Comparison of ENCODE assay signal across 9 cellular contexts in the genomic region with DNA sequence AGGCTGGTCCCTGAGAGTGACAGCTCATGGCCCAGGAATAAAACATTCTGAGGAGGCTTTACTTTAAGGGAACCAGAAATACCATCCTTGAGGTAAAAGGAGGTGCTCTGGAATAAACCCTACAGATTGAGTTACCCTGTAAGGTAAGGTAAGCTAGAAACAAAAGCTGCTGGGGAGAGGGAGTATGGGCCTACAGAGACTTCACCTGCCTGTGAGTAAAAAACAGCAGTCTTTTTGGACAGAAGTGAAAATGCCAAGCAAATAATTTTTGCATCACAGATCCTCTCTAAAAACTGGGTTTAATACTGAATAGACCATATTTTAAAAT. TPM values are rescaled to one million over a fixed set of nuclear protein-coding genes. Genes with fewer than 3 reads are reported as not detected.
DNase-seq lines count a peak whose midpoint lies in the region; ATAC-seq and TF ChIP-seq lines count a peak whose summit lies in the region.
"Had no signal": no experiment of that assay in that cellular context is flagged by ENCODE, and none has a peak within 500 bp of the region (broad histone marks: within the 10 kb centered on the region; RNA-seq: fewer than 3 reads in every experiment).

No MANE protein-coding gene starts in this region.

- in situ Hi-C loops in Panc1 (cut with HindIII; ENCODE audit: low pct_unique_long_range_greater_than_20kb, low sequenced_read_pairs), result no loop called here

- peak overlapping the region; percentile 79 for H3K4me2 ChIP-seq in DND-41 (ENCODE audit: insufficient read depth, low read length)

- peaks cover 71% of the 10 kb centered on the region for H3K79me2 ChIP-seq in DND-41 (ENCODE audit: insufficient read depth, low read length)

- TF ChIP-seq CTCF in DND-41 (IDR thresholded peaks at IDR 0.05; ENCODE audit: borderline replicate concordance, extremely low read depth, low read length, poor library complexity, severe bottlenecking) (no peak), Panc1 (IDR thresholded peaks at IDR 0.05) (no peak), epithelial cell of proximal tubule (conservative IDR thresholded peaks at IDR 0.05; ENCODE audit: low read depth, low read length) (peak; percentile 2), sigmoid colon (IDR thresholded peaks at IDR 0.05) (no peak)

- DNase-seq in DND-41 (no peak), Panc1 (ENCODE audit: low read depth, low spot score) (no peak), epithelial cell of proximal tubule (ENCODE audit: low read depth) (no peak), sigmoid colon (no peak), HUDEP-2 (lab: John Stamatoyannopoulos, UW; ENCODE audit: unreplicated experiment in 76 of 76) (no peak)

- CTCF ChIA-PET in Panc1 (lab: Charles Lee), result interaction anchor here (0.6 kb wide), 1 partner anchor 1581 kb away, joined by 3 read pairs; no protein-coding TSS in a partner anchor

- peak overlapping the region; percentile 75 for H3K27ac ChIP-seq in DND-41 (ENCODE audit: low read length)
- peak overlapping the region; percentile 81 for H3K27ac ChIP-seq in Panc1 (ENCODE audit: low read length)
- H3K27ac ChIP-seq in sigmoid colon, result peak overlapping the region; percentile 95 to 100 (median 98)

- ATAC-seq in DND-41 (ENCODE audit: insufficient read depth, low read depth), result no peak
- no peak for ATAC-seq in Panc1
- ATAC-seq in GM21528 (IDR thresholded peaks at IDR 0.05; ENCODE audit: low FRiP score, unreplicated experiment), result no peak
- no peak for ATAC-seq in HG03025 (IDR thresholded peaks at IDR 0.05; ENCODE audit: low FRiP score, unreplicated experiment)
- ATAC-seq in GM21723 (IDR thresholded peaks at IDR 0.05; ENCODE audit: unreplicated experiment), result no peak

- TF ChIP-seq EP300 in sigmoid colon (IDR thresholded peaks at IDR 0.05), result no peak

- no peak overlapping the region for H2AFZ ChIP-seq in DND-41 (ENCODE audit: low read depth, low read length)

- no peak for TF ChIP-seq POLR2A in sigmoid colon (IDR thresholded peaks at IDR 0.05)

- intact Hi-C loops in Panc1 (cut with micrococcal nuclease; ENCODE audit: unreplicated experiment), result no loop called here
- intact Hi-C loops in sigmoid colon (cut with DNase I), result loop anchor here (2.0 kb wide), 1 partner anchor 41 kb away; a partner anchor contains a TSS

- peaks cover 59% of the 10 kb centered on the region for H3K4me1 ChIP-seq in DND-41 (ENCODE audit: insufficient read depth, low read length)
- H3K4me1 ChIP-seq in Panc1 (ENCODE audit: control insufficient read depth, insufficient read depth, low read length), result peaks cover 62% of the 10 kb centered on the region
- peaks cover 0 to 97% (median 91%) of the 10 kb centered on the region in 4 donors for H3K4me1 ChIP-seq in sigmoid colon

- POLR2A ChIA-PET in Panc1 (lab: Charles Lee), result no interaction called here

- peaks cover 5% of the 10 kb centered on the region; the same call in 1 of the 2 replicates for H3K36me3 ChIP-seq in DND-41 (ENCODE audit: insufficient read depth, low read length)
- peaks cover 7% of the 10 kb centered on the region; the same call in 1 of the 2 replicates for H3K36me3 ChIP-seq in Panc1 (ENCODE audit: control insufficient read depth, insufficient read depth, low read length)
- H3K36me3 ChIP-seq in sigmoid colon, result no peaks in the 10 kb centered on the region

- peak overlapping the region; percentile 56 for H3K9ac ChIP-seq in DND-41 (ENCODE audit: low read depth, low read length)

- H3K27me3 ChIP-seq in DND-41 (ENCODE audit: insufficient read depth, low read length, poor library complexity), result no peaks in the 10 kb centered on the region
- no peaks in the 10 kb centered on the region for H3K27me3 ChIP-seq in Panc1 (ENCODE audit: control insufficient read depth, insufficient read depth, low read length)
- H3K27me3 ChIP-seq in sigmoid colon, result no peaks in the 10 kb centered on the region
- H3K27me3 ChIP-seq: SJSA1 had no signal

- H3K9me3 ChIP-seq in DND-41 (ENCODE audit: insufficient read depth, low read length, severe bottlenecking), result no peaks in the 10 kb centered on the region
- no peaks in the 10 kb centered on the region for H3K9me3 ChIP-seq in Panc1 (ENCODE audit: control insufficient read depth, insufficient read depth, low read depth, low read length)
- no peaks in the 10 kb centered on the region for H3K9me3 ChIP-seq in sigmoid colon
- H3K9me3 ChIP-seq: SJSA1 had no signal

- H3K4me3 ChIP-seq in DND-41 (ENCODE audit: low read depth in 1 of 2, low read length in 2 of 2), result peak overlapping the region in 1 of 2 experiments; percentile 26; a peak in 2 of 4 replicates
- H3K4me3 ChIP-seq in Panc1 (ENCODE audit: low read depth in 2 of 2, low read length in 2 of 2), result no peak overlapping the region
- H3K4me3 ChIP-seq in epithelial cell of proximal tubule (ENCODE audit: low read depth, low read length), result no peak overlapping the region
- H3K4me3 ChIP-seq in sigmoid colon, result peak overlapping the region in 2 of 4 donors; percentile 23 to 30
- H3K4me3 ChIP-seq: SJSA1 had no signal

- 0 out of 2 replicates have a peak, but pooled peaks cover 3% of the 10 kb centered on the region for H4K20me1 ChIP-seq in DND-41 (ENCODE audit: insufficient read depth, low read length)

- no TSS peak for BruUV-seq in Panc1 (replicated peaks; lab: Mats Ljungman, UMichigan)

RNA-seq across cellular contexts. Expression of a gene that starts 41.2 kb away (rescaled TPM):
- 165 TPM for total RNA-seq in Panc1 (2021; ENCODE audit: unreplicated experiment)
- 86.7 TPM for polyA plus RNA-seq in Panc1 (2012; ENCODE audit: insufficient read length)
- total RNA-seq in epithelial cell of proximal tubule, result 152 and 157 TPM in 2 replicates
- total RNA-seq in sigmoid colon, result 100 to 1,000 TPM; 247 to 569 (median 360) TPM
- polyA plus RNA-seq in sigmoid colon, result 10 to 100 TPM; 38.4 to 50.2 (median 49.2) TPM

RNA-seq across cellular contexts. Expression of a gene that starts 56.5 kb away (rescaled TPM):
- total RNA-seq in Panc1 (2021; ENCODE audit: unreplicated experiment), result 0.41 TPM
- 0.42 TPM for polyA plus RNA-seq in Panc1 (2012; ENCODE audit: insufficient read length)
- total RNA-seq in epithelial cell of proximal tubule, result 0.46 and 1.0 TPM in 2 replicates
- 1 to 10 TPM; 6.1 to 10.0 (median 7.6) TPM for total RNA-seq in sigmoid colon
- polyA plus RNA-seq in sigmoid colon, result 10 to 100 TPM in 1 of 3 donors, 1 to 10 TPM in 2; 1.8 to 26.1 (median 6.7) TPM
